1 cellular context compared by ENCODE assay signal in the genomic region with DNA sequence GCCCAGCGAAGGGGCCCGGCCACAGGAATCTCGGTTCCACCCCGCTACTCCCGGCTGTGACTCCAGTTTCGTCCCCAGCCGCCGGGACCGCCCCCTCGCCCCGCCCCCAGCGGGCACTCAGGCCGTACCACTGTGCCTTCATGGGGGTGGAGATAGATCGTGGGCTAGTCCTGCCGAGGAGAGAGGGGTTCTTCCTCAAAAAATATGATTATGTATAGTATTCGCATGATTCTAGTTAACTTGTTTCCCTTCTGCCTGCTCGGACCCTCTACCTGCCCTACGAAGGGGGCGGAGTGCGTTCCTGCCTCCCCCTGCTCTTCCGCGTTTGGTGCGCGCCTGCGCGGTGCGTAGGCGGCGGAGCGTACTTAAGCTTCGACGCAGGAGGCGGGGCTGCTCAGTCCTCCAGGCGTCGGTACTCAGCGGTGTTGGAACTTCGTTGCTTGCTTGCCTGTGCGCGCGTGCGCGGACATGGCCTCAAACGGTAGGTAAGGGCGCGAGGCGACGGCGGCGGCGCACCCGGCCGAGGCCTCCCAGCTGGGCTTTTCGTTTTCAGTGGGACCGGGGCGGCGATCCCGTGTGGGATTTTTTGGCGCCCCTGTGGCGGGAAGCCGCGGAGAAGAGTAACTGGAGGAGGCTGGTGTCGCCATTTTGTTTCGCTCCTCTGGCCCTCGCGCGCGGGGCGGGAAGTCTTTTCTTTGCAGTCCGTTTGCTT.
TF ChIP-seq lines count a peak whose summit lies in the region.

FUS (plus strand) TSS at position 393 of the 712 bp plus-strand sequence; CDS start at position 469, 76 bp downstream.

TF ChIP-seq in HepG2, 621 proteins besides CTCF, POLR2A, EP300 and RAD21 (continued from another document and continues in another):
- no peak for TF ChIP-seq ZBTB40 (IDR thresholded peaks at IDR 0.05)
- TF ChIP-seq ZBTB40 (CRISPR knock-in tag; IDR thresholded peaks at IDR 0.05) = peak; percentile 59; the same call in 1 of the 2 replicates
- TF ChIP-seq CBX2 (IDR thresholded peaks at IDR 0.05; ENCODE audit: low read depth, low read length) = 0 out of 2 replicates have a peak, but pooled peaks have one; percentile 46
- no peak for TF ChIP-seq CBX2 (CRISPR knock-in tag; IDR thresholded peaks at IDR 0.05; ENCODE audit: low read depth)
- TF ChIP-seq ZNF775 (CRISPR knock-in tag; IDR thresholded peaks at IDR 0.05; ENCODE audit: borderline replicate concordance) = 0 out of 2 replicates have a peak, but pooled peaks have one; percentile 82
- TF ChIP-seq E2F2 (CRISPR knock-in tag; IDR thresholded peaks at IDR 0.05; ENCODE audit: borderline replicate concordance) = peak; percentile 99
- no peak for TF ChIP-seq AGO2 (optimal IDR thresholded peaks at IDR 0.05; ENCODE audit: low read depth, low read length)
- TF ChIP-seq SP2 (CRISPR knock-in tag; IDR thresholded peaks at IDR 0.05) = no peak
- TF ChIP-seq ATF7 (IDR thresholded peaks at IDR 0.05) = peak; percentile 98
- TF ChIP-seq ATF7 (CRISPR knock-in tag; IDR thresholded peaks at IDR 0.05) = 0 out of 2 replicates have a peak, but pooled peaks have one; percentile 10
- no peak; the same call in none of the 2 replicates for TF ChIP-seq SOX5 (CRISPR knock-in tag; IDR thresholded peaks at IDR 0.05; ENCODE audit: borderline replicate concordance)
- no peak for TF ChIP-seq TCF7 (IDR thresholded peaks at IDR 0.05; ENCODE audit: low read depth)
- peak; percentile 48 for TF ChIP-seq ZNF800 (CRISPR knock-in tag; IDR thresholded peaks at IDR 0.05)
- TF ChIP-seq CBFB (CRISPR knock-in tag; IDR thresholded peaks at IDR 0.05) = peak; percentile 88; the same call in 1 of the 2 replicates
- TF ChIP-seq NFYB (CRISPR knock-in tag; IDR thresholded peaks at IDR 0.05) = 0 out of 2 replicates have a peak, but pooled peaks have one; percentile 21
- peak; percentile 95 for TF ChIP-seq FOXC1 (CRISPR knock-in tag; IDR thresholded peaks at IDR 0.05; ENCODE audit: borderline replicate concordance)
- TF ChIP-seq, protein P1, sequence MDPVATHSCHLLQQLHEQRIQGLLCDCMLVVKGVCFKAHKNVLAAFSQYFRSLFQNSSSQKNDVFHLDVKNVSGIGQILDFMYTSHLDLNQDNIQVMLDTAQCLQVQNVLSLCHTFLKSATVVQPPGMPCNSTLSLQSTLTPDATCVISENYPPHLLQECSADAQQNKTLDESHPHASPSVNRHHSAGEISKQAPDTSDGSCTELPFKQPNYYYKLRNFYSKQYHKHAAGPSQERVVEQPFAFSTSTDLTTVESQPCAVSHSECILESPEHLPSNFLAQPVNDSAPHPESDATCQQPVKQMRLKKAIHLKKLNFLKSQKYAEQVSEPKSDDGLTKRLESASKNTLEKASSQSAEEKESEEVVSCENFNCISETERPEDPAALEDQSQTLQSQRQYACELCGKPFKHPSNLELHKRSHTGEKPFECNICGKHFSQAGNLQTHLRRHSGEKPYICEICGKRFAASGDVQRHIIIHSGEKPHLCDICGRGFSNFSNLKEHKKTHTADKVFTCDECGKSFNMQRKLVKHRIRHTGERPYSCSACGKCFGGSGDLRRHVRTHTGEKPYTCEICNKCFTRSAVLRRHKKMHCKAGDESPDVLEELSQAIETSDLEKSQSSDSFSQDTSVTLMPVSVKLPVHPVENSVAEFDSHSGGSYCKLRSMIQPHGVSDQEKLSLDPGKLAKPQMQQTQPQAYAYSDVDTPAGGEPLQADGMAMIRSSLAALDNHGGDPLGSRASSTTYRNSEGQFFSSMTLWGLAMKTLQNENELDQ (CRISPR knock-in tag; IDR thresholded peaks at IDR 0.05; ENCODE audit: borderline replicate concordance) = peak; percentile 97; the same call in 1 of the 2 replicates
- no peak; the same call in none of the 2 replicates for TF ChIP-seq ZNF33A (CRISPR knock-in tag; IDR thresholded peaks at IDR 0.05; ENCODE audit: borderline replicate concordance)
- no peak; the same call in 1 of the 2 replicates for TF ChIP-seq ZNF160 (CRISPR knock-in tag; IDR thresholded peaks at IDR 0.05)
- TF ChIP-seq NCOA5 (CRISPR knock-in tag; IDR thresholded peaks at IDR 0.05) = no peak
- no peak; the same call in 1 of the 2 replicates for TF ChIP-seq ZNF878 (CRISPR knock-in tag; IDR thresholded peaks at IDR 0.05)
- peak; percentile 83; the same call in 1 of the 2 replicates for TF ChIP-seq ZNF776 (CRISPR knock-in tag; IDR thresholded peaks at IDR 0.05)
- no peak; the same call in 1 of the 2 replicates for TF ChIP-seq ZFP36L1 (CRISPR knock-in tag; IDR thresholded peaks at IDR 0.05)
- peak; percentile 87; the same call in 1 of the 2 replicates for TF ChIP-seq ZBTB1 (CRISPR knock-in tag; IDR thresholded peaks at IDR 0.05; ENCODE audit: borderline replicate concordance)
- TF ChIP-seq, protein P2, sequence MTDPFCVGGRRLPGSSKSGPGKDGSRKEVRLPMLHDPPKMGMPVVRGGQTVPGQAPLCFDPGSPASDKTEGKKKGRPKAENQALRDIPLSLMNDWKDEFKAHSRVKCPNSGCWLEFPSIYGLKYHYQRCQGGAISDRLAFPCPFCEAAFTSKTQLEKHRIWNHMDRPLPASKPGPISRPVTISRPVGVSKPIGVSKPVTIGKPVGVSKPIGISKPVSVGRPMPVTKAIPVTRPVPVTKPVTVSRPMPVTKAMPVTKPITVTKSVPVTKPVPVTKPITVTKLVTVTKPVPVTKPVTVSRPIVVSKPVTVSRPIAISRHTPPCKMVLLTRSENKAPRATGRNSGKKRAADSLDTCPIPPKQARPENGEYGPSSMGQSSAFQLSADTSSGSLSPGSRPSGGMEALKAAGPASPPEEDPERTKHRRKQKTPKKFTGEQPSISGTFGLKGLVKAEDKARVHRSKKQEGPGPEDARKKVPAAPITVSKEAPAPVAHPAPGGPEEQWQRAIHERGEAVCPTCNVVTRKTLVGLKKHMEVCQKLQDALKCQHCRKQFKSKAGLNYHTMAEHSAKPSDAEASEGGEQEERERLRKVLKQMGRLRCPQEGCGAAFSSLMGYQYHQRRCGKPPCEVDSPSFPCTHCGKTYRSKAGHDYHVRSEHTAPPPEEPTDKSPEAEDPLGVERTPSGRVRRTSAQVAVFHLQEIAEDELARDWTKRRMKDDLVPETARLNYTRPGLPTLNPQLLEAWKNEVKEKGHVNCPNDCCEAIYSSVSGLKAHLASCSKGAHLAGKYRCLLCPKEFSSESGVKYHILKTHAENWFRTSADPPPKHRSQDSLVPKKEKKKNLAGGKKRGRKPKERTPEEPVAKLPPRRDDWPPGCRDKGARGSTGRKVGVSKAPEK (CRISPR knock-in tag; IDR thresholded peaks at IDR 0.05; ENCODE audit: borderline replicate concordance) = no peak
- TF ChIP-seq ZBTB20 (CRISPR knock-in tag; IDR thresholded peaks at IDR 0.05; ENCODE audit: borderline replicate concordance, low read depth) = no peak; the same call in none of the 2 replicates
- TF ChIP-seq ZMAT3 (CRISPR knock-in tag; conservative IDR thresholded peaks at IDR 0.05) = peak; percentile 98; the same call in 1 of the 2 replicates
- TF ChIP-seq, protein P3, sequence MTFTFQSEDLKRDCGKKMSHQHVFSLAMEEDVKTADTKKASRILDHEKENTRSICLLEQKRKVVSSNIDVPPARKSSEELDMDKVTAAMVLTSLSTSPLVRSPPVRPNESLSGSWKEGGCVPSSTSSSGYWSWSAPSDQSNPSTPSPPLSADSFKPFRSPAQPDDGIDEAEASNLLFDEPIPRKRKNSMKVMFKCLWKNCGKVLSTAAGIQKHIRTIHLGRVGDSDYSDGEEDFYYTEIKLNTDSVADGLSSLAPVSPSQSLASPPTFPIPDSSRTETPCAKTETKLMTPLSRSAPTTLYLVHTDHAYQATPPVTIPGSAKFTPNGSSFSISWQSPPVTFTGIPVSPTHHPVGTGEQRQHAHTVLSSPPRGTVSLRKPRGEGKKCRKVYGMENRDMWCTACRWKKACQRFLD (CRISPR knock-in tag; IDR thresholded peaks at IDR 0.05; ENCODE audit: borderline replicate concordance) = peak; percentile 97
- peak; percentile 93 for TF ChIP-seq GATA4 (IDR thresholded peaks at IDR 0.05; ENCODE audit: borderline replicate concordance, low read depth)
- no peak for TF ChIP-seq ZNF569 (CRISPR knock-in tag; IDR thresholded peaks at IDR 0.05; ENCODE audit: borderline replicate concordance)
- peak; percentile 53; the same call in 1 of the 2 replicates for TF ChIP-seq MYC (CRISPR knock-in tag; IDR thresholded peaks at IDR 0.05; ENCODE audit: borderline replicate concordance)
- peak; percentile 88; the same call in 1 of the 2 replicates for TF ChIP-seq ZSCAN5A (CRISPR knock-in tag; IDR thresholded peaks at IDR 0.05; ENCODE audit: borderline replicate concordance)
- no peak; the same call in none of the 2 replicates for TF ChIP-seq ZNF121 (CRISPR knock-in tag; IDR thresholded peaks at IDR 0.05)
- TF ChIP-seq MBNL3 (CRISPR knock-in tag; conservative IDR thresholded peaks at IDR 0.05) = no peak; the same call in 1 of the 2 replicates
- TF ChIP-seq ZFX (CRISPR knock-in tag; IDR thresholded peaks at IDR 0.05; ENCODE audit: low read depth) = peak; percentile 97
